In the genomic region with DNA sequence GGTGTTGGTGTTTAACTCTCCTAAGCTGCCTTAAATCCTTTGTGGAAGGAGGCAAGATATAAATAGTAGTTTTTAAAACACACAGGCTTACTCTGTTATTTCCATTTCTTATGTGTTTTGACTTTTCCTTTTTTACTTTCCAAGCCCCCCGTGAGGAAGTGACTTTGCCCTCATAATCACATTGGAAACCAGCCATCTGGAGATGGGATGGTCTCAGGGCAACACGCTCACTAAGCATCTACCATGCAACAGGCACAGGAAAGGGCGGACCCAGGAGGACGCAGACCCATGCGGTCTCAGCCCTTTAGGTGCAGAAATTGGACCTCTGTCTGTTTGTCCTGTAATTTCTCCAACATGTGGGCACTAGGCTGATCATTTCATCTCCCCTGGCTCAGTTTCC, we compare ENCODE assay signal across 16 cellular contexts.
DNase-seq lines count a peak whose midpoint lies in the region; ATAC-seq and TF ChIP-seq lines count a peak whose summit lies in the region.
"Had no signal": no experiment of that assay in that cellular context is flagged by ENCODE, and none has a peak within 500 bp of the region (broad histone marks: within the 10 kb centered on the region; RNA-seq: fewer than 3 reads in every experiment).

No MANE protein-coding gene starts in this region.

- no peak for TF ChIP-seq POLR2A in gastroesophageal sphincter (IDR thresholded peaks at IDR 0.05)
- TF ChIP-seq POLR2A in tibial nerve (IDR thresholded peaks at IDR 0.05), result no peak

- H3K4me3 ChIP-seq in left ventricle myocardium inferior, result no peak overlapping the region
- H3K4me3 ChIP-seq in right cardiac atrium (ENCODE audit: low read length), result no peak overlapping the region
- H3K4me3 ChIP-seq in gastroesophageal sphincter, result no peak overlapping the region
- no peak overlapping the region for H3K4me3 ChIP-seq in psoas muscle
- H3K4me3 ChIP-seq in aorta (ENCODE audit: low read length in 2 of 2), result no peak overlapping the region
- H3K4me3 ChIP-seq in tibial nerve, result no peak overlapping the region
- H3K4me3 ChIP-seq: GM12878, HAP-1 had no signal

- H3K27ac ChIP-seq in left ventricle myocardium inferior (replicated peaks) (peak overlapping the region; percentile 68), right cardiac atrium (ENCODE audit: low read length) (no peak overlapping the region), gastroesophageal sphincter (peak overlapping the region; percentile 83 to 100 (median 88)), psoas muscle (peak overlapping the region; percentile 70), aorta (ENCODE audit: low read depth in 1 of 2, low read length in 2 of 2) (peak overlapping the region; percentile 64 to 78), tibial nerve (peak overlapping the region in 2 of 4 donors; percentile 6 to 37)
- H3K27ac ChIP-seq: brain microvascular endothelial cell had no signal

- intact Hi-C loops in left ventricle myocardium inferior (cut with micrococcal nuclease) (loop anchor here (5.0 kb wide), 1 partner anchor 338 kb away; no protein-coding TSS in a partner anchor), right cardiac atrium (cut with DNase I) (loop anchor here (5.0 to 10.0 kb wide), 4 partner anchors 113 to 404 kb away; a partner anchor contains a TSS), psoas muscle (cut with DNase I) (loop anchor here (2.0 to 10.0 kb wide), 4 partner anchors 113 to 338 kb away; a partner anchor contains a TSS), aorta (cut with DNase I) (loop anchor here in 1 of 2 donors (5.0 kb wide), 1 partner anchor 338 kb away; no protein-coding TSS in a partner anchor)

- H3K9me3 ChIP-seq in left ventricle myocardium inferior (replicated peaks), result no peaks in the 10 kb centered on the region
- H3K9me3 ChIP-seq in right cardiac atrium (ENCODE audit: control insufficient read depth, low read length), result no peaks in the 10 kb centered on the region
- H3K9me3 ChIP-seq in gastroesophageal sphincter, result no peaks in the 10 kb centered on the region
- H3K9me3 ChIP-seq in psoas muscle, result no peaks in the 10 kb centered on the region
- H3K9me3 ChIP-seq in aorta (ENCODE audit: control insufficient read depth, low read length), result no peaks in the 10 kb centered on the region
- H3K9me3 ChIP-seq in tibial nerve, result no peaks in the 10 kb centered on the region
- H3K9me3 ChIP-seq: HAP-1, SK-N-SH had no signal

- ATAC-seq in right cardiac atrium (no peak), gastroesophageal sphincter (no peak), psoas muscle (no peak), aorta (ENCODE audit: low FRiP score) (no peak), GM19328 (IDR thresholded peaks at IDR 0.05; ENCODE audit: unreplicated experiment) (no peak)
- ATAC-seq: activated T-cell treated with anti-CD3 and anti-CD28 coated beads, Interleukin-2, amount 50 U/mL, for 72 hours; stimulated activated naive CD8-positive, alpha-beta T cell treated with anti-CD3 and anti-CD28 coated beads, Interleukin-15, Interleukin-2, amounts not matched to agents 100 U/mL and 50 U/mL, for 24 hours had no signal

- 63% methylated on average over 5 of the region's 5 CpGs for WGBS in right cardiac atrium
- WGBS in gastroesophageal sphincter (ENCODE audit: low coverage in 1 of 2), 2 donors, result 57 to 100% methylated on average over 1 to 5 of the region's 5 CpGs
- 67 to 81% (median 68%) methylated on average over 5 of the region's 5 CpGs for WGBS in psoas muscle, 3 donors
- WGBS in aorta, 2 donors, result 22% methylated on average over 5 of the region's 5 CpGs
- WGBS in tibial nerve, 2 donors, result 72 to 76% methylated on average over 5 of the region's 5 CpGs

- TF ChIP-seq EP300 in gastroesophageal sphincter (IDR thresholded peaks at IDR 0.05) (no peak), tibial nerve (IDR thresholded peaks at IDR 0.05) (no peak)

- no peak for DNase-seq in left ventricle myocardium inferior
- no peak for DNase-seq in right cardiac atrium
- no peak for DNase-seq in psoas muscle
- DNase-seq in aorta, result no peak
- DNase-seq in tibial nerve (ENCODE audit: low spot score in 2 of 2), result no peak
- DNase-seq in MV-4-11 (lab: John Stamatoyannopoulos, UW), result no peak
- DNase-seq: activated CD4-positive, CD25-positive, alpha-beta regulatory T cell treated with anti-CD3 and anti-CD28 coated beads, Interleukin-2, amount 50 U/mL, for 72 hours; activated CD8-positive, alpha-beta memory T cell treated with anti-CD3 and anti-CD28 coated beads for 24 hours had no signal

- H3K36me3 ChIP-seq in left ventricle myocardium inferior, result no peaks in the 10 kb centered on the region
- no peaks in the 10 kb centered on the region for H3K36me3 ChIP-seq in gastroesophageal sphincter
- no peaks in the 10 kb centered on the region for H3K36me3 ChIP-seq in psoas muscle (ENCODE audit: insufficient read depth in 1 of 2, low read depth in 1 of 2)
- no peaks in the 10 kb centered on the region for H3K36me3 ChIP-seq in aorta (ENCODE audit: control insufficient read depth in 1 of 2, insufficient read depth in 2 of 2, low read length in 1 of 2)
- no peaks in the 10 kb centered on the region for H3K36me3 ChIP-seq in tibial nerve
- H3K36me3 ChIP-seq: brain microvascular endothelial cell, HAP-1 had no signal

- H3K4me1 ChIP-seq in left ventricle myocardium inferior (peaks cover 87% of the 10 kb centered on the region), right cardiac atrium (ENCODE audit: control insufficient read depth, insufficient read depth, low read length) (peaks cover 3% of the 10 kb centered on the region), gastroesophageal sphincter (peaks cover 13 to 98% (median 32%) of the 10 kb centered on the region in 3 donors), psoas muscle (peaks cover 52% of the 10 kb centered on the region), aorta (ENCODE audit: control insufficient read depth in 1 of 2, insufficient read depth in 2 of 2, low read length in 2 of 2) (peaks cover 6 to 23% of the 10 kb centered on the region in 2 donors), tibial nerve (peaks cover 0 to 31% (median 26%) of the 10 kb centered on the region in 4 donors)

- H3K27me3 ChIP-seq in left ventricle myocardium inferior (ENCODE audit: low read depth) (no peaks in the 10 kb centered on the region), right cardiac atrium (ENCODE audit: control insufficient read depth, insufficient read depth) (no peaks in the 10 kb centered on the region), gastroesophageal sphincter (no peaks in the 10 kb centered on the region), psoas muscle (ENCODE audit: insufficient read depth in 3 of 3, low read length in 2 of 3) (no peaks in the 10 kb centered on the region), aorta (ENCODE audit: control insufficient read depth in 1 of 2, insufficient read depth in 2 of 2, low read length in 1 of 2) (no peaks in the 10 kb centered on the region), tibial nerve (no peaks in the 10 kb centered on the region)
- H3K27me3 ChIP-seq: brain microvascular endothelial cell had no signal

- no peak for TF ChIP-seq CTCF in left ventricle myocardium inferior (IDR thresholded peaks at IDR 0.05; ENCODE audit: borderline replicate concordance)
- no peak for TF ChIP-seq CTCF in gastroesophageal sphincter (IDR thresholded peaks at IDR 0.05)
- TF ChIP-seq CTCF in psoas muscle (IDR thresholded peaks at IDR 0.05), result no peak
- no peak for TF ChIP-seq CTCF in tibial nerve (IDR thresholded peaks at IDR 0.05)
